Comparison of ENCODE assay signal across 8 cellular contexts in genomic region chr13:112893570-112894422, GRCh38.
DNase-seq lines count a peak whose midpoint lies in the region; ATAC-seq and TF ChIP-seq lines count a peak whose summit lies in the region.

No MANE protein-coding gene starts in this region.

- DNase-seq in stimulated activated CD4-positive, alpha-beta T cell treated with anti-CD3 and anti-CD28 coated beads, Interleukin-12 subunit alpha, Interleukin-12 subunit beta, amount 100 ng/mL, for 4 hours = peak; percentile 11
- DNase-seq in stimulated activated CD4-positive, alpha-beta T cell treated with anti-CD3 and anti-CD28 coated beads, Interleukin-1b, Interleukin-23, amount 100 ng/mL, for 48 hours = no peak
- DNase-seq in HK-2 (ENCODE audit: unreplicated experiment) (peak; percentile 53), SHP77 (lab: John Stamatoyannopoulos, UW) (peak; percentile 47 to 73), erythroblast (lab: John Stamatoyannopoulos, UW) (peak; percentile 30 to 38), KG1 (lab: John Stamatoyannopoulos, UW) (no peak)

- no peaks in the 10 kb centered on the region for H3K36me3 Mint-ChIP-seq in nephron (ENCODE audit: low read depth)

- H3K4me3 Mint-ChIP-seq in nephron = peak overlapping the region; percentile 59 to 66 (median 63)

- H3K27ac Mint-ChIP-seq in nephron = peak overlapping the region; percentile 85 to 98 (median 87)

- ATAC-seq in HG03520 (IDR thresholded peaks at IDR 0.05; ENCODE audit: unreplicated experiment) = no peak

- H3K9me3 Mint-ChIP-seq in nephron = no peaks in the 10 kb centered on the region

- peaks cover 70% of the 10 kb centered on the region for H3K27me3 Mint-ChIP-seq in nephron (ENCODE audit: low read depth)

- no peak for TF ChIP-seq POLR2A in erythroblast (IDR thresholded peaks at IDR 0.05; ENCODE audit: low read length)

- H3K4me1 Mint-ChIP-seq in nephron = peaks cover 20% of the 10 kb centered on the region

- TF ChIP-seq CTCF in nephron (IDR thresholded peaks at IDR 0.05; ENCODE audit: unreplicated experiment in 3 of 3) = no peak

Comparison
In these comparisons a context has a peak if more than half of its experiments do, and no peak if none do; other contexts are left out.
1. DNase-seq: peak in stimulated activated CD4-positive, alpha-beta T cell treated with anti-CD3 and anti-CD28 coated beads, Interleukin-12 subunit alpha, Interleukin-12 subunit beta, amount 100 ng/mL, for 4 hours (single experiment), HK-2 (single experiment), SHP77 (2 of 2) and erythroblast (2 of 2); none in stimulated activated CD4-positive, alpha-beta T cell treated with anti-CD3 and anti-CD28 coated beads, Interleukin-1b, Interleukin-23, amount 100 ng/mL, for 48 hours (single experiment) and KG1 (single experiment).